ENCODE assay signal across 8 cellular contexts in the genomic region with DNA sequence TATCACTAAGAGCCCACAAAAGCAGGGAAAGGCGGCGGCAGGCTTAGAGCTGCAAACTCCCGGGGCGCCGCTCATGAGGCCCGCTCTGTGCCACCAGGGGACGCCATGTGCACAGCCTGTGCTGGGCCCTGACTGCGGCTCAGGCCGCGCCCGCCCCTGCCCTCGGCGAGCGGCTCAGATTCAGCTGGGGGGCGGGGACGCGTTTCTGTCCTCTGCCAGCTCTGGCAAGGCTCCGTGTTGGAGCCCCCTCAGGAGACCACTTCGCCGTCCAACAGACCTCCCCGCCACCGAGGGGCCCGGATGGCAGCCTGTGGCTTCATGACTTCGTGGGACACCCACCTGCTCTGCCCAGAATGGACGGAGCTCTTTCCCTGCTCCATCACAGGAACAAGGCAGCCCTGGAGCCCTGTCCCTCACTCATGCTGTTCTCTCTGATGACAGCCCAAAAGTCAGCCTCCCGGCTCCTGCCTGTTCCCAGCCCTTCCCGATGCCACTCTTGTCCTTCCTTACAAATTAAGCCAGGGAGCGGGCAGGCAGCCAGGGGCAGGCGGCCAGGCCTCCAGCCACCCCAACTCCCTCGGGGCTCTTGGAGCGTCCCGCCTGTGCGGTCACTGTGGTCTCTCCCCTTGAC.
A peak's percentile ranks its signal among the peaks of the same experiment; 100 is the strongest.
DNase-seq lines count a peak whose midpoint lies in the region; ATAC-seq and TF ChIP-seq lines count a peak whose summit lies in the region.

No MANE protein-coding gene starts in this region.

- peak; percentile 58 to 73 for DNase-seq in SHP77 (lab: John Stamatoyannopoulos, UW)
- DNase-seq in SHP77 treated with DMSO at 0.1 percent for 48 hours (lab: John Stamatoyannopoulos, UW), result no peak
- DNase-seq in NCI-H2107 (lab: John Stamatoyannopoulos, UW), result peak; percentile 59
- DNase-seq in breast epithelium (ENCODE audit: low spot score in 2 of 2), result peak; percentile 71 to 81
- DNase-seq in iris pigment epithelial cell (ENCODE audit: low read depth), result peak; percentile 61
- peak; percentile 57 to 80 for DNase-seq in stimulated activated CD4-positive, alpha-beta T cell treated with anti-CD3 and anti-CD28 coated beads, Interleukin-15, amount 100 ng/mL, for 1 hour (ENCODE audit: low read depth in 1 of 2, low spot score in 1 of 2)

- H3K4me3 ChIP-seq in WI38 (ENCODE audit: low read depth, low read length) (peak overlapping the region; percentile 40), breast epithelium (peak overlapping the region; percentile 3 to 44 (median 34))

- no peaks in the 10 kb centered on the region for H3K4me1 ChIP-seq in breast epithelium

- peak; percentile 94 for ATAC-seq in HG02885 (IDR thresholded peaks at IDR 0.05; ENCODE audit: poor library complexity, unreplicated experiment)

- no peaks in the 10 kb centered on the region for H3K9me3 ChIP-seq in breast epithelium

- no peak for TF ChIP-seq POLR2A in breast epithelium (IDR thresholded peaks at IDR 0.05)

- peak overlapping the region; percentile 26 to 55 for H3K27ac ChIP-seq in breast epithelium

- intact Hi-C loops in breast epithelium (cut with DNase I; ENCODE audit: low total_unique reads), result loop anchor here (1.0 kb wide), 1 partner anchor 184 kb away; a partner anchor contains a TSS

- no peaks in the 10 kb centered on the region for H3K27me3 ChIP-seq in breast epithelium

- TF ChIP-seq CTCF in WI38 (IDR thresholded peaks at IDR 0.05; ENCODE audit: low read depth, low read length) (peak; percentile 97), breast epithelium (IDR thresholded peaks at IDR 0.05) (peak; percentile 82 to 97 (median 96))

- no peaks in the 10 kb centered on the region for H3K36me3 ChIP-seq in breast epithelium
